ENCODE assay signal across 8 cellular contexts in the genomic region with DNA sequence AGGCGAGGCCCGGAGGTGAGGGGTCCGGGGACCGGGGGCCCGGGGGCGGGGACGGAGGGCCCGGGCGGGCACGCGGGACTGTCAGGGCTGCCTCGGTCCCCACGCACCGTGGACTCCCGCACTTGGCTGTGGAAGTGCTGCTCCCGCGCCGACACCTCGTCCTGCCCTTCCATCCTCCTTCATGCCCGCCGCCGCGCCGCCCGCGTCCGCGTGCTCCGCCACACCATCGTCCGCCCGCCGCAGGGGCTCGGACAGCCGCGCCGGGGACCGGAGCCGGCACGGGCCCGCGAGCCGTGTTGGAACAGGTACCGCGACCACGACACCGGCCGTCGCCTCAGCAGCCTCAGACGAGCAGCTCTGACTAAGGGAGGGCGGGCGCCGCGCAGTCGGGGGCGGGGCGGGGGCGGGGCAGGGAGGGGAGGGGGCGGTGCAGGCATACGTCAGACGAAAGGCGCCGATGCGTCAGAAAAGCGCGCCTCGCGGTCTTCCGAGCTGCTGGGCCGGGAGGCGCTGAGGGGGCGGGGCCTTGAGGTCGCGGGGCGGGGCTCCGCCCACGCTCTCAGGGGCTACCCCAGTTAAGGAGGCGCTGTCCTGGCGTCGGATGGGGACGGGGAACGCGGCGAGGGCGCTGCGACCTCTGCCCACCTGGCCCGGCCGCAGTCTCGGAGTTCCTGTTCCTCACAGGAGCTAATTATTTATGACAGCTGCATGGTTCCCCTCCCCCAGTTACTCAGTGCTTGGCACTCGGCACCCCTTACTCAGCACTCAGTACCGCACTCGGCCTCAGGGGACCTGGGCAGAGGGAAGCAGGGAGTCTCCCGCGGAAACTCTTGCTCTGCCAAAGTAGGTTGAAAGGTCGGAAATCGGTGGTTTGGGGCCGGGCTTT. TPM values are rescaled to one million over a fixed set of nuclear protein-coding genes. Genes with fewer than 3 reads are reported as not detected.
DNase-seq lines count a peak whose midpoint lies in the region; ATAC-seq and TF ChIP-seq lines count a peak whose summit lies in the region.

Gene LMBR1 (minus strand): TSS at position 363 of the 886 bp plus-strand sequence. CDS start 190 bp downstream, at position 173.

- peaks cover 2% of the 10 kb centered on the region; the same call in 1 of the 2 replicates for H3K36me3 ChIP-seq in Panc1 (ENCODE audit: control insufficient read depth, insufficient read depth, low read length)
- H3K36me3 ChIP-seq in esophagus muscularis mucosa, result no peaks in the 10 kb centered on the region

- ATAC-seq in GM21723 (IDR thresholded peaks at IDR 0.05; ENCODE audit: unreplicated experiment) (peak; percentile 78), Panc1 (peak; percentile 93)

- H3K27me3 ChIP-seq in Panc1 (ENCODE audit: control insufficient read depth, insufficient read depth, low read length) (no peaks in the 10 kb centered on the region), esophagus muscularis mucosa (no peaks in the 10 kb centered on the region)

- in situ Hi-C loops in Panc1 (cut with HindIII; ENCODE audit: low pct_unique_long_range_greater_than_20kb, low sequenced_read_pairs), result no loop called here

- DNase-seq in DMS79 (lab: John Stamatoyannopoulos, UW), result peak; percentile 76
- peak; percentile 98 for DNase-seq in KG1 (lab: John Stamatoyannopoulos, UW)
- DNase-seq in Panc1 (ENCODE audit: low read depth, low spot score), result peak; percentile 80
- peak; percentile 95 to 98 for DNase-seq in activated T-cell treated with anti-CD3 and anti-CD28 coated beads, Interleukin-2, amount 50 U/mL, for 48 hours
- peak; percentile 98 for DNase-seq in esophagus muscularis mucosa (ENCODE audit: extremely low spot score)
- peak; percentile 96 for DNase-seq in myocyte (ENCODE audit: low read depth)
- DNase-seq in stimulated activated CD8-positive, alpha-beta memory T cell treated with anti-CD3 and anti-CD28 coated beads, Interleukin-7, amount 100 ng/mL, for 48 hours (ENCODE audit: extremely low read depth in 1 of 2, low read depth in 1 of 2), result peak; percentile 83 to 87

- POLR2A ChIA-PET in Panc1 (lab: Charles Lee), result no interaction called here

- intact Hi-C loops in Panc1 (cut with micrococcal nuclease; ENCODE audit: unreplicated experiment) (no loop called here), esophagus muscularis mucosa (cut with DNase I) (loop anchor here (10.0 kb wide), 1 partner anchor 242 kb away; the partner anchor contains the start of gene UBE3C)

- H3K4me1 ChIP-seq in Panc1 (ENCODE audit: control insufficient read depth, insufficient read depth, low read length), result peaks cover 11% of the 10 kb centered on the region; the same call in 1 of the 2 replicates
- H3K4me1 ChIP-seq in esophagus muscularis mucosa, result peaks cover 17 to 30% (median 28%) of the 10 kb centered on the region in 4 donors

- CTCF ChIA-PET in Panc1 (lab: Charles Lee), result interaction anchor here (0.6 to 0.7 kb wide), 2 partner anchors 11 to 37 kb away, joined by 4 read pairs; no protein-coding TSS in a partner anchor

- no TSS peak for BruUV-seq in Panc1 (replicated peaks; lab: Mats Ljungman, UMichigan)

- H3K27ac ChIP-seq in Panc1 (ENCODE audit: low read length), result peak within 1 kb of the TSS; percentile 97
- peak within 1 kb of the TSS; percentile 90 to 96 (median 96) for H3K27ac ChIP-seq in esophagus muscularis mucosa (replicated peaks in 1 of 4)

- no peaks in the 10 kb centered on the region for H3K9me3 ChIP-seq in Panc1 (ENCODE audit: control insufficient read depth, insufficient read depth, low read depth, low read length)
- H3K9me3 ChIP-seq in esophagus muscularis mucosa, result no peaks in the 10 kb centered on the region

- H3K4me3 ChIP-seq in Panc1 (ENCODE audit: low read depth in 2 of 2, low read length in 2 of 2), result peak within 1 kb of the TSS; percentile 94 to 96
- H3K4me3 ChIP-seq in esophagus muscularis mucosa, result peak within 1 kb of the TSS; percentile 79 to 92 (median 85)

- TF ChIP-seq EP300 in esophagus muscularis mucosa (IDR thresholded peaks at IDR 0.05), result no peak

- TF ChIP-seq POLR2A in esophagus muscularis mucosa (IDR thresholded peaks at IDR 0.05; ENCODE audit: low read depth), result peak; percentile 41

- TF ChIP-seq CTCF in Panc1 (IDR thresholded peaks at IDR 0.05) (peak; percentile 60), esophagus muscularis mucosa (IDR thresholded peaks at IDR 0.05) (peak; percentile 42 to 86 (median 64))

- WGBS in esophagus muscularis mucosa, result 1% methylated on average over 15 of the region's 97 CpGs

RNA-seq across cellular contexts. Expression of gene LMBR1, which starts in this region (rescaled TPM):
- 82.6 TPM for total RNA-seq in Panc1 (2021; ENCODE audit: unreplicated experiment)
- polyA plus RNA-seq in Panc1 (2012; ENCODE audit: insufficient read length), result 65.7 TPM
- total RNA-seq in esophagus muscularis mucosa, result 10 to 100 TPM; 38.0 to 81.3 (median 56.4) TPM
- total RNA-seq in myocyte, result 32.2 and 45.0 TPM in 2 replicates
- 20.3 TPM for polyA plus RNA-seq in myocyte (2012)

Comparison
In these comparisons a context has a peak if more than half of its experiments do, and no peak if none do; other contexts are left out.
1. Peak in every context shown above with its lines: DNase-seq, ATAC-seq, H3K4me3 ChIP-seq and H3K27ac ChIP-seq.